28 cellular contexts compared by ENCODE assay signal in genomic region chr14:94649543-94650443, GRCh38. TPM values are rescaled to one million over a fixed set of nuclear protein-coding genes. Genes with fewer than 3 reads are reported as not detected.
"Had no signal": no experiment of that assay in that cellular context is flagged by ENCODE, and none has a peak within 500 bp of the region (broad histone marks: within the 10 kb centered on the region; RNA-seq: fewer than 3 reads in every experiment).

No MANE protein-coding gene starts in this region.

- ATAC-seq: esophagus mucosa; foreskin keratinocyte; gastroesophageal sphincter; heart right ventricle; left colon; left ventricle myocardium superior; lower lobe of right lung; pancreas; right lobe of liver; stimulated activated naive CD8-positive, alpha-beta T cell treated with anti-CD3 and anti-CD28 coated beads, Interleukin-15, amount 100 ng/mL, for 72 hours had no signal

- DNase-seq: effector CD8-positive, alpha-beta T cell; endodermal cell; foreskin keratinocyte; heart right ventricle; hippocampal formation; kidney glomerular epithelial cell; left colon; left ventricle myocardium superior; lower lobe of right lung; natural killer cell; occipital lobe; pancreas; retina; stimulated activated CD4-positive, alpha-beta T cell treated with anti-CD3 and anti-CD28 coated beads, Interleukin-12 subunit alpha, Interleukin-12 subunit beta, amount 100 ng/mL, for 4 hours; stimulated activated CD4-positive, alpha-beta T cell treated with anti-CD3 and anti-CD28 coated beads, Interleukin-1b, Interleukin-23, amount 100 ng/mL, for 48 hours; stimulated activated CD4-positive, alpha-beta T cell treated with anti-CD3 and anti-CD28 coated beads, Interleukin-4, amount 100 ng/mL, for 1 hour; stimulated activated CD8-positive, alpha-beta memory T cell treated with anti-CD3 and anti-CD28 coated beads, Interleukin-4, amount 100 ng/mL, for 48 hours; stimulated activated naive CD4-positive, alpha-beta T cell; stimulated activated naive CD8-positive, alpha-beta T cell treated with anti-CD3 and anti-CD28 coated beads, Interleukin-15, amount 100 ng/mL, for 72 hours; transverse colon had no signal

- H3K27ac ChIP-seq: dorsolateral prefrontal cortex, epithelial cell of prostate, foreskin keratinocyte, gastroesophageal sphincter, heart right ventricle, lower lobe of right lung, pancreas, right lobe of liver, suprapubic skin, transverse colon had no signal

- H3K4me3 ChIP-seq: dorsolateral prefrontal cortex, gastroesophageal sphincter, heart right ventricle, lower lobe of right lung, pancreas, right lobe of liver, smooth muscle cell, suprapubic skin, transverse colon had no signal

- H3K9me3 ChIP-seq: pancreas, suprapubic skin, transverse colon had no signal

- H3K36me3 ChIP-seq: gastroesophageal sphincter, heart right ventricle, lower lobe of right lung, pancreas, right lobe of liver, suprapubic skin, transverse colon had no signal

- H3K27me3 ChIP-seq: foreskin keratinocyte, pancreas, right lobe of liver, suprapubic skin, transverse colon had no signal

- H3K4me1 ChIP-seq: foreskin keratinocyte, gastroesophageal sphincter, lower lobe of right lung, right lobe of liver, suprapubic skin, transverse colon had no signal

RNA-seq across cellular contexts. Expression of gene SERPINA3, which starts 37.6 kb away (rescaled TPM):
- total RNA-seq: foreskin keratinocyte, mononuclear cell, natural killer cell had no signal
